Comparison of ENCODE assay signal across 23 cellular contexts in the genomic region with DNA sequence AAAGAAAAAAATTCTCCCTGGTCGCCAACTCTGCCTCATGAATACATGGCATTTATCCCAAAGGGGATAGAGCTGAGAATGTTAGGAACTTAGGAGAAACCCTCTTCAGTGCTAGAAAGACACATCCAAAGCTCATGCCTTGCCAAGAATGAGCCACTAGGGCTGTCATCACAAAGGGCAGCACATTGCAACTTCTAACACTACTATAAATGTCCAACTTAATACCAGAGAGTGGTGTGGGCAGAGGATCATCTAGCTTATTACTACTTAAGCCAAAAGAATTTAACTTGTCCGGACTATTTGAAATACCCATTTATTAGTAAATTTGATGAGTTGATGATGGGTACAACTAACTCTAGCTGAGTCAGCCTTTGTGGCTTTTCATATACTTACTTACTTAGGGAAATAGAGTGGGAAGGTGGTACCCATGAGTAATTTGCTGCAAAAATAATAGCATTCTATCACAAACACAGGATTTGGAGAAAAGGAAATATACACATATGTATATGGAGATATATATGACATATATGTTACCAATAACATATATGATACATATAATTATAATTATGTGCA.
A peak's percentile ranks its signal among the peaks of the same experiment; 100 is the strongest.
DNase-seq lines count a peak whose midpoint lies in the region; ATAC-seq, FAIRE-seq and TF ChIP-seq lines count a peak whose summit lies in the region.
"Had no signal": no experiment of that assay in that cellular context is flagged by ENCODE, and none has a peak within 500 bp of the region (broad histone marks: within the 10 kb centered on the region; RNA-seq: fewer than 3 reads in every experiment).

No MANE protein-coding gene starts in this region.

- no peak for TF ChIP-seq CTCF in BJ (IDR thresholded peaks at IDR 0.05; ENCODE audit: insufficient read depth, low read depth, low read length)
- TF ChIP-seq CTCF in tibial nerve (IDR thresholded peaks at IDR 0.05): no peak

- no peak overlapping the region for H3K27ac ChIP-seq in tibial nerve
- H3K27ac ChIP-seq: dorsolateral prefrontal cortex, neural progenitor cell, parathyroid adenoma had no signal

- H3K36me3 ChIP-seq in BJ (ENCODE audit: control insufficient read depth, insufficient read depth, low read length): no peaks in the 10 kb centered on the region
- no peaks in the 10 kb centered on the region for H3K36me3 ChIP-seq in MG63
- H3K36me3 ChIP-seq in tibial nerve: no peaks in the 10 kb centered on the region
- H3K36me3 ChIP-seq: neural progenitor cell had no signal

- 61 to 65% methylated on average over 2 of the region's 2 CpGs for WGBS in tibial nerve, 2 donors

- no peak for TF ChIP-seq POLR2A in tibial nerve (IDR thresholded peaks at IDR 0.05)

- POLR2A ChIA-PET in BJ (lab: Charles Lee): no interaction called here

- CTCF ChIA-PET in BJ (lab: Yijun Ruan, JAX): interaction anchor here (1.6 to 2.0 kb wide), 2 partner anchors 10 to 18 kb away, joined by 3 to 10 read pairs; no protein-coding TSS in a partner anchor

- H3K4me3 ChIP-seq in BJ (ENCODE audit: low read depth, low read length) (no peak overlapping the region), MG63 (no peak overlapping the region), tibial nerve (no peak overlapping the region)
- H3K4me3 ChIP-seq: dorsolateral prefrontal cortex, neural progenitor cell had no signal

- H3K27me3 ChIP-seq in BJ (ENCODE audit: control insufficient read depth, insufficient read depth, low read length) (no peaks in the 10 kb centered on the region), MG63 (no peaks in the 10 kb centered on the region), tibial nerve (no peaks in the 10 kb centered on the region)
- H3K27me3 ChIP-seq: dorsolateral prefrontal cortex, neural progenitor cell had no signal

- no peak for TF ChIP-seq EP300 in tibial nerve (IDR thresholded peaks at IDR 0.05)

- peak; percentile 50 for FAIRE-seq in frontal cortex (lab: Jason Lieb, UNC)

- no peaks in the 10 kb centered on the region for H3K4me1 ChIP-seq in tibial nerve
- H3K4me1 ChIP-seq: Caco-2, neural progenitor cell, parathyroid adenoma had no signal

- peak; percentile 26 for DNase-seq in BJ (ENCODE audit: low read depth)
- DNase-seq in MG63: peak; percentile 48
- DNase-seq in frontal cortex (ENCODE audit: low spot score in 2 of 2): no peak
- DNase-seq in myocyte (ENCODE audit: low read depth): peak; percentile 39
- DNase-seq in tibial nerve (ENCODE audit: low spot score in 2 of 2): no peak
- DNase-seq: activated CD8-positive, alpha-beta T cell treated with anti-CD3 and anti-CD28 coated beads for 36 hours; activated naive CD4-positive, alpha-beta T cell treated with anti-CD3 and anti-CD28 coated beads, Interleukin-2, amount 50 U/mL, for 16 hours; Caco-2; DMS53; dorsolateral prefrontal cortex; mesenchymal stem cell; NCI-H1092 treated with DMSO at 0.1 percent for 48 hours; NCI-H1930; NCI-H526 treated with DMSO at 0.1 percent for 48 hours; SHP77 treated with DMSO at 0.1 percent for 48 hours; stimulated activated CD4-positive, alpha-beta T cell treated with anti-CD3 and anti-CD28 coated beads, Interleukin-4, amount 100 ng/mL, for 24 hours had no signal

- ATAC-seq in GM19035 (IDR thresholded peaks at IDR 0.05; ENCODE audit: unreplicated experiment) (no peak), HG03025 (IDR thresholded peaks at IDR 0.05; ENCODE audit: low FRiP score, unreplicated experiment) (no peak), GM18909 (IDR thresholded peaks at IDR 0.05; ENCODE audit: poor library complexity, unreplicated experiment) (no peak)
- ATAC-seq: activated CD8-positive, alpha-beta T cell treated with anti-CD3 and anti-CD28 coated beads for 36 hours; activated T-helper 17 cell treated with anti-CD3 and anti-CD28 coated beads, Interleukin-2, amount 50 U/mL, for 72 hours; left lobe of liver had no signal

- H3K9me3 ChIP-seq in MG63 (no peaks in the 10 kb centered on the region), tibial nerve (peaks cover 0 to 8% (median 0%) of the 10 kb centered on the region in 4 donors)

Comparison
In these comparisons a context has a peak if more than half of its experiments do, and no peak if none do; other contexts are left out.
1. DNase-seq: peak in BJ (single experiment), MG63 (single experiment) and myocyte (single experiment); none in frontal cortex (0 of 2) and tibial nerve (0 of 2).